ENCODE assay signal across 1 cellular context in the genomic region with DNA sequence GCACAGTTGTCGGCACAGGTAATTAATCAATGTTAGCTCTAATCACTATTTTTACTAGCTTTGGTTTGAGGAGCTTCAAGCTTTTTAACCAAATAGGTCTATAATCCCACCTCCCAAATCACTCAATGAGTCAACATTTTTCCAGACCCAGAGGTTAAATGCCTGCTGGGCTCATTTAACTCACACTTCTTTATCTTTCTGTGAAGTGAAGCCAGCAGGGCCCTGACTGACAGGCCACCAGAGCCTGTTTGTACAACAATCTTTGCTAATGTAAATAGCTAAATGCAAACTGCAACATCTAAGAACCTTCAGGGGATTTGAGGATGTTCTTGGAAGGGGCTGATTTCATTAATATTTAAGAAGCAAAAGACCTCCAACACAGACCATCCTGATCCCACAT.
TF ChIP-seq lines count a peak whose summit lies in the region.

No MANE protein-coding gene starts in this region.

TF ChIP-seq in IMR-90, 13 proteins besides CTCF, POLR2A, EP300 and RAD21:
- TF ChIP-seq MAFK (IDR thresholded peaks at IDR 0.05; ENCODE audit: low read depth, low read length) (no peak), RFX5 (IDR thresholded peaks at IDR 0.05; ENCODE audit: low read depth, low read length) (no peak), BHLHE40 (IDR thresholded peaks at IDR 0.05; ENCODE audit: low read depth, low read length) (no peak), MAZ (IDR thresholded peaks at IDR 0.05; ENCODE audit: borderline replicate concordance, low read depth, low read length) (no peak), RCOR1 (IDR thresholded peaks at IDR 0.05; ENCODE audit: insufficient replicate concordance, low read length) (no peak), SMC3 (IDR thresholded peaks at IDR 0.05; ENCODE audit: low read depth, low read length) (no peak), FOS (IDR thresholded peaks at IDR 0.05; ENCODE audit: low read depth, low read length) (no peak), NFE2L2 (IDR thresholded peaks at IDR 0.05; ENCODE audit: low read depth, low read length) (no peak), MXI1 (IDR thresholded peaks at IDR 0.05; ENCODE audit: borderline replicate concordance, low read depth, low read length) (no peak), CHD1 (IDR thresholded peaks at IDR 0.05; ENCODE audit: low read depth, low read length) (no peak)
- TF ChIP-seq, protein P1, sequence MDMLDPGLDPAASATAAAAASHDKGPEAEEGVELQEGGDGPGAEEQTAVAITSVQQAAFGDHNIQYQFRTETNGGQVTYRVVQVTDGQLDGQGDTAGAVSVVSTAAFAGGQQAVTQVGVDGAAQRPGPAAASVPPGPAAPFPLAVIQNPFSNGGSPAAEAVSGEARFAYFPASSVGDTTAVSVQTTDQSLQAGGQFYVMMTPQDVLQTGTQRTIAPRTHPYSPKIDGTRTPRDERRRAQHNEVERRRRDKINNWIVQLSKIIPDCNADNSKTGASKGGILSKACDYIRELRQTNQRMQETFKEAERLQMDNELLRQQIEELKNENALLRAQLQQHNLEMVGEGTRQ (IDR thresholded peaks at IDR 0.05; ENCODE audit: low read depth, low read length) = no peak
- TF ChIP-seq, protein P2, sequence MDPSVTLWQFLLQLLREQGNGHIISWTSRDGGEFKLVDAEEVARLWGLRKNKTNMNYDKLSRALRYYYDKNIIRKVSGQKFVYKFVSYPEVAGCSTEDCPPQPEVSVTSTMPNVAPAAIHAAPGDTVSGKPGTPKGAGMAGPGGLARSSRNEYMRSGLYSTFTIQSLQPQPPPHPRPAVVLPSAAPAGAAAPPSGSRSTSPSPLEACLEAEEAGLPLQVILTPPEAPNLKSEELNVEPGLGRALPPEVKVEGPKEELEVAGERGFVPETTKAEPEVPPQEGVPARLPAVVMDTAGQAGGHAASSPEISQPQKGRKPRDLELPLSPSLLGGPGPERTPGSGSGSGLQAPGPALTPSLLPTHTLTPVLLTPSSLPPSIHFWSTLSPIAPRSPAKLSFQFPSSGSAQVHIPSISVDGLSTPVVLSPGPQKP (IDR thresholded peaks at IDR 0.05; ENCODE audit: borderline replicate concordance, low read depth, low read length) = no peak
